In the genomic region with DNA sequence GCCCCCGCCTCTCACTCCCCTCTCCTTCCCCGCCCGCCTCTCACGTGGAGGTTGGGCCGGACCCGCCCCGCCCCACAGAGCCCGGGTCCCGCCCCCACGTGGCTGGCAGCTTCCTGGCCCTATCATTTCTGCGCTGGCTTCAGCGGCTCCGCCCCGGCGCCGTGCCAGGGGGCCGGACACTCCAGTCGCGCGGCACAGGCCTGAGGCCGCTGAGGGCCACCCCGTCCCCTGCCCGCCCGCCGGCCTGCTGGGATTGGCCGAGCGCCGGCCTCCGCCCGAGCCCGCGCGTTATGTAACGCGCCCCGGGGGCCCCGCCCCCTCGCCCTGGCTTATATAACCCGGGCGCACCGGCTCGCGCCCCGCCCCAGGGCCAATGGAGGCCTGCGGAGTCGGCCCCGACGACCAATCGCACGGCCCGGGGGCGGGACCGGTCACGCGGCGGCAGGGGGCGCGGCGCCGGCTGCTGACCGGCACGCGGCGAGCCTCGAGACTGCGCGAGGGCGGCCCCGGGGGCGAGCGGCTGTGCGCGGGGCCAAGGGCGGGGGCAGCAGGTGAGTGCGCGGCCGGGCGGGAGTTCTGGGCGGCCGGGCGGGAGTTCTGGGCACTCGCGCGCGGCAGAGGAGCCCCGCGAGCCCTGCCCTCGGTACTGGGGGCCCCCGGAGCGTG, we compare ENCODE assay signal across 8 cellular contexts. TPM values are rescaled to one million over a fixed set of nuclear protein-coding genes. Genes with fewer than 3 reads are reported as not detected.
A peak's percentile ranks its signal among the peaks of the same experiment; 100 is the strongest.
DNase-seq lines count a peak whose midpoint lies in the region; ATAC-seq and TF ChIP-seq lines count a peak whose summit lies in the region.

A gene (plus strand): TSS at position 466 of the 666 bp plus-strand sequence. CDS start 587 bp downstream, outside the sequence.

- DNase-seq in Calu3 = peak; percentile 95
- DNase-seq in activated T-cell treated with anti-CD3 and anti-CD28 coated beads for 48 hours (ENCODE audit: low read depth) = peak; percentile 87
- DNase-seq in epithelial cell of prostate (ENCODE audit: low read depth, low spot score) = peak; percentile 82
- DNase-seq in mucosa of descending colon = peak; percentile 95 to 98 (median 97)
- peak; percentile 76 to 84 for DNase-seq in stimulated activated CD8-positive, alpha-beta memory T cell treated with anti-CD3 and anti-CD28 coated beads, Interleukin-2, amount 100 ng/mL, for 48 hours (ENCODE audit: low read depth in 2 of 2)

- H3K27me3 ChIP-seq in HUES48 (ENCODE audit: control insufficient read depth, insufficient read depth, low read length) = peaks cover 12% of the 10 kb centered on the region
- no peaks in the 10 kb centered on the region for H3K27me3 ChIP-seq in OCI-LY3 (ENCODE audit: low read depth, low read length)

- H3K79me2 ChIP-seq in OCI-LY3 (ENCODE audit: low read length) = no peaks in the 10 kb centered on the region

- H3K4me1 Mint-ChIP-seq in Calu3 (ENCODE audit: low read depth, unreplicated experiment) = peaks cover 14% of the 10 kb centered on the region

- no peaks in the 10 kb centered on the region for H3K27me3 Mint-ChIP-seq in Calu3 (ENCODE audit: unreplicated experiment)

- no peak within 1 kb of the TSS for H3K27ac Mint-ChIP-seq in Calu3 (ENCODE audit: unreplicated experiment)

- peaks cover 38% of the 10 kb centered on the region for H3K36me3 ChIP-seq in HUES48 (ENCODE audit: control insufficient read depth, insufficient read depth, low read length)
- H3K36me3 ChIP-seq in OCI-LY3 (replicated peaks; ENCODE audit: low read depth, low read length) = peaks cover 8% of the 10 kb centered on the region
- no peaks in the 10 kb centered on the region for H3K36me3 ChIP-seq in mucosa of descending colon (ENCODE audit: low read depth)

- peak within 1 kb of the TSS; percentile 39 for H3K27ac ChIP-seq in HUES48 (ENCODE audit: low read depth, low read length)
- H3K27ac ChIP-seq in OCI-LY3 (ENCODE audit: low read length) = no peak within 1 kb of the TSS
- peak within 1 kb of the TSS; percentile 20 for H3K27ac ChIP-seq in epithelial cell of prostate

- no peak within 1 kb of the TSS for H3K9ac ChIP-seq in HUES48 (ENCODE audit: low read depth, low read length)
- peak within 1 kb of the TSS; percentile 43 for H3K9ac ChIP-seq in OCI-LY3 (ENCODE audit: low read length)

- H3K4me3 ChIP-seq in HUES48 (ENCODE audit: low read depth, low read length) (peak within 1 kb of the TSS; percentile 53), OCI-LY3 (ENCODE audit: low read length) (peak within 1 kb of the TSS; percentile 75), mucosa of descending colon (no peak within 1 kb of the TSS)

- no TSS peak for BruUV-seq in Calu3 (replicated peaks; lab: Mats Ljungman, UMichigan)

- H4K20me1 ChIP-seq in OCI-LY3 (ENCODE audit: insufficient read depth, low read length) = no peaks in the 10 kb centered on the region

- H3K9me3 ChIP-seq in HUES48 (ENCODE audit: control insufficient read depth, insufficient read depth, low read length) (no peaks in the 10 kb centered on the region), OCI-LY3 (ENCODE audit: insufficient read depth, low read length) (no peaks in the 10 kb centered on the region), mucosa of descending colon (no peaks in the 10 kb centered on the region)

- H3K9me3 Mint-ChIP-seq in Calu3 (ENCODE audit: low read depth, unreplicated experiment) = no peaks in the 10 kb centered on the region

- H3K36me3 Mint-ChIP-seq in Calu3 (ENCODE audit: insufficient read depth, unreplicated experiment) = peaks cover 21% of the 10 kb centered on the region

- intact Hi-C loops in Calu3 (cut with micrococcal nuclease; ENCODE audit: unreplicated experiment) (no loop called here), mucosa of descending colon (cut with DNase I, micrococcal nuclease) (no loop called here)

- H3K4me3 Mint-ChIP-seq in Calu3 (ENCODE audit: low read depth, unreplicated experiment) = peak within 1 kb of the TSS; percentile 62

- CTCF ChIA-PET in Calu3 (lab: Charles Lee) = interaction anchor here (1.0 kb wide), 1 partner anchor 104 kb away, joined by 3 read pairs; no protein-coding TSS in a partner anchor

- no peaks in the 10 kb centered on the region for H3K4me1 ChIP-seq in HUES48 (ENCODE audit: control insufficient read depth, insufficient read depth, low read length)
- H3K4me1 ChIP-seq in OCI-LY3 (ENCODE audit: low read length) = peaks cover 4% of the 10 kb centered on the region; the same call in 1 of the 2 replicates
- no peaks in the 10 kb centered on the region for H3K4me1 ChIP-seq in mucosa of descending colon (ENCODE audit: low read depth)

- H3K4me2 ChIP-seq in OCI-LY3 (ENCODE audit: low read length) = peak within 1 kb of the TSS; percentile 48

- TF ChIP-seq CTCF in Calu3 (IDR thresholded peaks at IDR 0.05; ENCODE audit: unreplicated experiment) = no peak
- no peak for TF ChIP-seq CTCF in OCI-LY3 (IDR thresholded peaks at IDR 0.05; ENCODE audit: low read depth, low read length)
- TF ChIP-seq CTCF in mucosa of descending colon (IDR thresholded peaks at IDR 0.05) = peak; percentile 10

- peak; percentile 88 for ATAC-seq in GM21423 (IDR thresholded peaks at IDR 0.05; ENCODE audit: unreplicated experiment)
- ATAC-seq in mucosa of descending colon = peak; percentile 93

- H2AFZ ChIP-seq in OCI-LY3 (ENCODE audit: low read depth, low read length) = 0 out of 2 replicates have a peak within 1 kb of the TSS, but pooled peaks have one; percentile 30

RNA-seq across cellular contexts. Expression of the gene that starts here (rescaled TPM):
- total RNA-seq in Calu3 (2022) (3.7 and 3.8 TPM in 2 replicates), mucosa of descending colon (10 to 100 TPM in 2 of 3 donors, 1 to 10 TPM in 1; 6.9 to 42.1 (median 14.7) TPM)
